15 cellular contexts compared by ENCODE assay signal in genomic region chr20:45860573-45861011, GRCh38. TPM values are rescaled to one million over a fixed set of nuclear protein-coding genes. Genes with fewer than 3 reads are reported as not detected.
A peak's percentile ranks its signal among the peaks of the same experiment; 100 is the strongest.
DNase-seq lines count a peak whose midpoint lies in the region; ATAC-seq and TF ChIP-seq lines count a peak whose summit lies in the region.
"Had no signal": no experiment of that assay in that cellular context is flagged by ENCODE, and none has a peak within 500 bp of the region (broad histone marks: within the 10 kb centered on the region; RNA-seq: fewer than 3 reads in every experiment).

No MANE protein-coding gene starts in this region.

- ATAC-seq in PC-3 (no peak), GM21447 (IDR thresholded peaks at IDR 0.05; ENCODE audit: unreplicated experiment) (no peak)
- ATAC-seq: left ventricle myocardium superior had no signal

- BruUV-seq in PC-3 (replicated peaks; lab: Mats Ljungman, UMichigan) = no TSS peak

- H3K9me3 ChIP-seq in BLaER1 (no peaks in the 10 kb centered on the region), PC-3 (ENCODE audit: low read length) (no peaks in the 10 kb centered on the region)
- H3K9me3 ChIP-seq: breast epithelium, vagina had no signal

- CTCF ChIA-PET in PC-3 (lab: Charles Lee) = no interaction called here

- H3K27ac ChIP-seq in BLaER1 = no peak overlapping the region
- H3K27ac ChIP-seq in PC-3 (ENCODE audit: low read length) = peak overlapping the region; percentile 65
- H3K27ac ChIP-seq: breast epithelium, vagina had no signal

- H3K4me2 ChIP-seq in BLaER1 (peak overlapping the region; percentile 4; the same call in 1 of the 2 replicates), PC-3 (ENCODE audit: low read length) (no peak overlapping the region)

- no peaks in the 10 kb centered on the region for H3K9me2 ChIP-seq in PC-3 (replicated peaks; ENCODE audit: low read length)

- H3K79me2 ChIP-seq in PC-3 (ENCODE audit: low read length) = peaks cover 19% of the 10 kb centered on the region

- H3K4me3 ChIP-seq in BLaER1 = no peak overlapping the region
- no peak overlapping the region for H3K4me3 ChIP-seq in PC-3 (ENCODE audit: low read length)
- no peak overlapping the region for H3K4me3 ChIP-seq in fibroblast of mammary gland (ENCODE audit: control insufficient read depth, low read depth, low read length)
- H3K4me3 ChIP-seq: breast epithelium, vagina had no signal

- H3K9ac ChIP-seq in BLaER1 (no peak overlapping the region), PC-3 (ENCODE audit: low read length) (no peak overlapping the region; the same call in 1 of the 2 replicates)

- H3K4me1 ChIP-seq in BLaER1 (peaks cover 35% of the 10 kb centered on the region), PC-3 (ENCODE audit: insufficient read depth, low read length) (peaks cover 30% of the 10 kb centered on the region)

- H2AFZ ChIP-seq in PC-3 (ENCODE audit: low read length) = no peak overlapping the region

- H4K20me1 ChIP-seq in BLaER1 (0 out of 2 replicates have a peak, but pooled peaks cover under 1% of the 10 kb centered on the region), PC-3 (ENCODE audit: low read length) (no peaks in the 10 kb centered on the region)

- H3K36me3 ChIP-seq in BLaER1 (0 out of 2 replicates have a peak, but pooled peaks cover 5% of the 10 kb centered on the region), PC-3 (ENCODE audit: low read depth, low read length) (no peaks in the 10 kb centered on the region)
- H3K36me3 ChIP-seq: breast epithelium, vagina had no signal

- TF ChIP-seq CTCF in PC-3 (conservative IDR thresholded peaks at IDR 0.05; ENCODE audit: low read depth, low read length) (no peak), fibroblast of mammary gland (conservative IDR thresholded peaks at IDR 0.05; ENCODE audit: control insufficient read depth, insufficient read depth, low read depth, low read length) (no peak)

- H3F3A ChIP-seq in PC-3 (ENCODE audit: low read length, unreplicated experiment) = no peaks in the 10 kb centered on the region

- DNase-seq in PC-3 = peak; percentile 51
- DNase-seq in fibroblast of mammary gland (ENCODE audit: low read depth) = peak; percentile 28
- DNase-seq in NCI-H2171 (lab: John Stamatoyannopoulos, UW) = no peak
- DNase-seq in T-helper 1 cell = no peak
- DNase-seq: activated naive CD4-positive, alpha-beta T cell treated with anti-CD3 and anti-CD28 coated beads, Interleukin-2, amount 50 U/mL, for 16 hours; activated T-cell treated with anti-CD3 and anti-CD28 coated beads for 4 hours; H9; Kasumi-1; left ventricle myocardium superior; NCI-H1417 treated with DMSO at 0.1 percent for 48 hours; stimulated activated CD4-positive, alpha-beta T cell treated with anti-CD3 and anti-CD28 coated beads, Interleukin-2, amount 100 ng/mL, for 48 hours had no signal

- H3K27me3 ChIP-seq in BLaER1 (no peaks in the 10 kb centered on the region), PC-3 (ENCODE audit: low read length) (no peaks in the 10 kb centered on the region)
- H3K27me3 ChIP-seq: breast epithelium, vagina had no signal

- intact Hi-C loops in PC-3 (cut with micrococcal nuclease) = no loop called here

- POLR2A ChIA-PET in PC-3 (lab: Charles Lee; ENCODE audit: unreplicated experiment) = no interaction called here

RNA-seq across cellular contexts. Expression of gene ZSWIM3, which starts 3.2 kb away (rescaled TPM):
- 2.1 and 4.2 TPM in 2 replicates for total RNA-seq in PC-3 (2014; rRNA removed)

RNA-seq across cellular contexts. Expression of gene ACOT8, which starts 3.4 kb away (rescaled TPM):
- 57.4 and 58.8 TPM in 2 replicates for total RNA-seq in PC-3 (2014; rRNA removed)

RNA-seq across cellular contexts. Expression of gene ZSWIM1, which starts 20.4 kb away (rescaled TPM):
- total RNA-seq in PC-3 (2014; rRNA removed) = 9.4 and 16.3 TPM in 2 replicates

RNA-seq across cellular contexts. Expression of gene SPATA25, which starts 26.8 kb away (rescaled TPM):
- total RNA-seq in PC-3 (2014; rRNA removed) = 0.40 and 0.46 TPM in 2 replicates

RNA-seq across cellular contexts. Expression of gene SNX21, which starts 27.0 kb away (rescaled TPM):
- total RNA-seq in PC-3 (2014; rRNA removed) = 90.1 and 108 TPM in 2 replicates

Comparison
In these comparisons a context has a peak if more than half of its experiments do, and no peak if none do; other contexts are left out.
1. DNase-seq: peak in PC-3 (single experiment) and fibroblast of mammary gland (single experiment); none in NCI-H2171 (single experiment) and T-helper 1 cell (0 of 5).